Comparison of ENCODE assay signal across 8 cellular contexts in the genomic region with DNA sequence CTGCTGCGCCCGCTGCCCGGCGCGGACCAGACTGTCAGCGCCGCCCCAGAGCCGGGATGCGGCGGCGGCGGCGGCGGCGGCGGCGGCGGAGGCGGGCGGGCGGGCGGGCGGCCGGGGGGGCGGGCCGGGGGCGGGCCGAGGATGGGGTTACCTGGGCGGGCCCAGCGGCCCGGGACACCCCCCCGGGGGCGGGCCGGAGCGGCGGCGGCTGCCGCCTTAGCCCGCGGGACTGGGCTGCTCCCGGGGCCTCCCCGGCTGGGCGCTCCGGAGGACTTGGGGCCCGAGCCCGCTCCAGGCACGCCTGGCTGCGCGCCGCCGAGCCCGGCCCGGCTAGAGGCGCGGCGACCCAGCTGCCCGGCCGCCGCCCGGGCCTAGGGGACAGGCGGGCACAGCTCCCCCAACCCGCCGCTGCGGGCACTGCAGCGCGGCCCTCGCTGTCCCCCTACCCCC. TPM values are rescaled to one million over a fixed set of nuclear protein-coding genes. Genes with fewer than 3 reads are reported as not detected.
DNase-seq lines count a peak whose midpoint lies in the region; ATAC-seq and TF ChIP-seq lines count a peak whose summit lies in the region.

A gene (minus strand): TSS at position 33 of the 450 bp plus-strand sequence. CDS start 175 bp downstream, outside the sequence.

- intact Hi-C loops in right cardiac atrium (cut with DNase I) = no loop called here

- no peaks in the 10 kb centered on the region for H3K9me3 Mint-ChIP-seq in IgD-negative memory B cell
- H3K9me3 Mint-ChIP-seq in activated naive CD4-positive, alpha-beta T cell treated with anti-CD3 and anti-CD28 coated beads, Interleukin-2, amount 50 U/mL, for 72 hours = no peaks in the 10 kb centered on the region

- peaks cover 2 to 5% (median 5%) of the 10 kb centered on the region in 3 donors for H3K4me1 Mint-ChIP-seq in IgD-negative memory B cell

- no peak within 1 kb of the TSS for H3K27ac ChIP-seq in right cardiac atrium (ENCODE audit: low read length)

- no peaks in the 10 kb centered on the region for H3K4me1 ChIP-seq in right cardiac atrium (ENCODE audit: control insufficient read depth, insufficient read depth, low read length)

- peak; percentile 12 for TF ChIP-seq CTCF in retinal pigment epithelial cell (conservative IDR thresholded peaks at IDR 0.05; ENCODE audit: low read depth, low read length)

- no peaks in the 10 kb centered on the region for H3K27me3 ChIP-seq in right cardiac atrium (ENCODE audit: control insufficient read depth, insufficient read depth)

- H3K36me3 Mint-ChIP-seq in IgD-negative memory B cell = no peaks in the 10 kb centered on the region
- H3K36me3 Mint-ChIP-seq in activated naive CD4-positive, alpha-beta T cell treated with anti-CD3 and anti-CD28 coated beads, Interleukin-2, amount 50 U/mL, for 72 hours = no peaks in the 10 kb centered on the region

- H3K27ac Mint-ChIP-seq in IgD-negative memory B cell = peak within 1 kb of the TSS in 1 of 3 donors; percentile 23
- no peak within 1 kb of the TSS for H3K27ac Mint-ChIP-seq in activated naive CD4-positive, alpha-beta T cell treated with anti-CD3 and anti-CD28 coated beads, Interleukin-2, amount 50 U/mL, for 72 hours

- peak within 1 kb of the TSS; percentile 67 to 90 (median 80) for H3K4me3 Mint-ChIP-seq in IgD-negative memory B cell

- H3K4me3 ChIP-seq in right cardiac atrium (ENCODE audit: low read length) (peak within 1 kb of the TSS; percentile 85), retinal pigment epithelial cell (ENCODE audit: low read length) (peak within 1 kb of the TSS; percentile 41)

- ATAC-seq in activated naive CD4-positive, alpha-beta T cell treated with anti-CD3 and anti-CD28 coated beads, Interleukin-2, amount 50 U/mL, for 72 hours = peak; percentile 69 to 76
- ATAC-seq in right cardiac atrium = peak; percentile 73 to 77

- no peaks in the 10 kb centered on the region for H3K9me3 ChIP-seq in right cardiac atrium (ENCODE audit: control insufficient read depth, low read length)

- H3K27me3 Mint-ChIP-seq in IgD-negative memory B cell = peaks cover 29% of the 10 kb centered on the region

- peak; percentile 52 for DNase-seq in NCI-H345 (lab: John Stamatoyannopoulos, UW)
- no peak for DNase-seq in NCI-H345 treated with DMSO at 0.1 percent for 48 hours (lab: John Stamatoyannopoulos, UW; ENCODE audit: unreplicated experiment)
- peak in 1 of 2 donors; percentile 22 for DNase-seq in activated naive CD4-positive, alpha-beta T cell treated with anti-CD3 and anti-CD28 coated beads, Interleukin-2, amount 50 U/mL, for 72 hours (ENCODE audit: low spot score in 2 of 2)
- peak in 2 of 3 donors; percentile 74 to 75 for DNase-seq in right cardiac atrium
- DNase-seq in retinal pigment epithelial cell (ENCODE audit: low read depth) = no peak
- no peak for DNase-seq in CD1c-positive myeloid dendritic cell (ENCODE audit: extremely low spot score)
- no peak for DNase-seq in SKM-1 treated with dmso at 0.1 percent for 144 hours (lab: John Stamatoyannopoulos, UW; ENCODE audit: unreplicated experiment)

- WGBS in right cardiac atrium = under 1% methylated on average over 63 of the region's 67 CpGs

RNA-seq across cellular contexts. Expression of the gene that starts here (rescaled TPM):
- not detected for polyA plus RNA-seq in IgD-negative memory B cell
- total RNA-seq in activated naive CD4-positive, alpha-beta T cell treated with anti-CD3 and anti-CD28 coated beads, Interleukin-2, amount 50 U/mL, for 72 hours = not detected
- under 1 TPM in 3 of 4 donors, not detected in 1; 0.14 to 0.25 (median 0.24) TPM for total RNA-seq in right cardiac atrium
- polyA plus RNA-seq in right cardiac atrium = 0.05 TPM

Comparison
In these comparisons a context has a peak if more than half of its experiments do, and no peak if none do; other contexts are left out.
1. Peak in ATAC-seq in activated naive CD4-positive, alpha-beta T cell treated with anti-CD3 and anti-CD28 coated beads, Interleukin-2, amount 50 U/mL, for 72 hours; RNA of the gene not detected or under 1 TPM.
2. Peak in DNase-seq, ATAC-seq and H3K4me3 ChIP-seq in right cardiac atrium; RNA of the gene not detected or under 1 TPM.